Comparison of ENCODE assay signal across 8 cellular contexts in the genomic region with DNA sequence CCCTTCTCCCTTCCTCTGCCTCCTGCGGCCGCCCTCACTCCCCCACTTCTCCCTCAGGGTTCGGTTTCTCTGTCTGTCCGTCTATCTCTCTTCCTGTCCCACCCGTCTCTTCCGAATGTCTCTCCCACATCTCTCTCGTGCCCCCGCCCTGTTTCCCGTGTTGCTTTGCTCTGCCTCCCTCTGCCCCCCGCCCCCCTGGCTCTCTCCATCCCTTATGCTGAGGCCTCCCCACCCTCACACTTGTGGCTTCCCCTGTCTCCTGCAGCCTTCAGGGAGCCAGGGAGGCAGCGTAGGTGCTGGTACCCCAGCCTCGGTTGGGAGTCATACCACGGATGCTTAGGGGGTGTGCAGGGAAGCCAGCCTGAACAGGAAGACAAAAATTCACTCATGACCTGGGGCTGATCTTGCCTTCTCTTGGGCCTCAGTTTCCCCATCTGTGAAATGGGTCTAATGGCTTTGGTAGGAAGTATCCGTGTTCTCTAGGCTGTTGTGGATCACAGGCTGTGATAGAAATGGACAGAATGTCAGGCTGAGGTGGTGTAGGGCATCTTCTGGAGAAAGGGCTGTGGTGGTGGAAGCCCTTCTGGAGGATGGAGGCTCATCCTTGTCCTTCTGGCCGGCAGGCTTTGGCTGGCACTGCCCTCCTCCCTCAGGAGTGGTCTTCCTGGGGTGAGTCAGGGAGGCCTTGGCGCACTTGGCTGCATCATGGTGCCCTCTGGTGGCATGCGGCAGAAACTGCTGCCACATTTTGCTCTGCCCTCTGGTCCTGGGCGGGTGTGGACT. TPM values are rescaled to one million over a fixed set of nuclear protein-coding genes. Genes with fewer than 3 reads are reported as not detected.
A peak's percentile ranks its signal among the peaks of the same experiment; 100 is the strongest.
DNase-seq lines count a peak whose midpoint lies in the region; ATAC-seq and FAIRE-seq lines count a peak whose summit lies in the region.

No MANE protein-coding gene starts in this region.

- no peak overlapping the region for H2BK12ac ChIP-seq in neuronal stem cell (ENCODE audit: low read length)

- no peak overlapping the region for H2BK5ac ChIP-seq in neuronal stem cell (ENCODE audit: low read length)

- no peak overlapping the region for H2BK15ac ChIP-seq in neuronal stem cell (ENCODE audit: low read length)

- no peak overlapping the region for H2AK5ac ChIP-seq in neuronal stem cell (ENCODE audit: low read depth, low read length)

- no peak overlapping the region for H3K9ac ChIP-seq in neuronal stem cell (ENCODE audit: low read depth, low read length, poor library complexity)

- no peak overlapping the region for H4K8ac ChIP-seq in neuronal stem cell (ENCODE audit: low read depth, low read length)

- H3K4ac ChIP-seq in neuronal stem cell (ENCODE audit: low read length): no peak overlapping the region

- H3K27me3 ChIP-seq in neuronal stem cell (ENCODE audit: control insufficient read depth in 3 of 3, insufficient read depth in 3 of 3, low read depth in 1 of 3, low read length in 3 of 3): peaks cover 0 to 13% (median 0%) of the 10 kb centered on the region in 3 experiments

- no peak overlapping the region for H3K18ac ChIP-seq in neuronal stem cell (ENCODE audit: low read length)

- H3K27ac ChIP-seq in neuronal stem cell (replicated peaks; ENCODE audit: low read length) (no peak overlapping the region), substantia nigra (ENCODE audit: low read depth, low read length, poor library complexity, severe bottlenecking) (no peak overlapping the region)

- no peak overlapping the region for H3K4me3 ChIP-seq in neuronal stem cell (ENCODE audit: low read length in 2 of 2)

- no peaks in the 10 kb centered on the region for H3K79me1 ChIP-seq in neuronal stem cell (ENCODE audit: low read depth, low read length)

- no peak overlapping the region for H4K91ac ChIP-seq in neuronal stem cell (ENCODE audit: low read depth, low read length, poor library complexity)

- H3K4me1 ChIP-seq in neuronal stem cell (ENCODE audit: control insufficient read depth in 2 of 2, insufficient read depth in 1 of 2, low read depth in 1 of 2, low read length in 2 of 2): peaks cover 4 to 12% of the 10 kb centered on the region in 2 donors

- WGBS in neuronal stem cell (ENCODE audit: extremely low coverage in 2 of 2, insufficient read length in 2 of 2, insufficient replicate concordance in 1 of 2), 2 donors: no CpG with 5 or more reads among the region's 18 CpGs

- H2BK120ac ChIP-seq in neuronal stem cell (ENCODE audit: low read depth, low read length): no peak overlapping the region

- no peak overlapping the region for H3K4me2 ChIP-seq in neuronal stem cell (ENCODE audit: insufficient read depth, low read length, poor library complexity, severe bottlenecking)

- no peak overlapping the region for H3K23ac ChIP-seq in neuronal stem cell (ENCODE audit: low read depth, low read length, poor library complexity)

- no peak overlapping the region for H2AFZ ChIP-seq in neuronal stem cell (ENCODE audit: low read length)

- H3K9me3 ChIP-seq in neuronal stem cell (replicated peaks in 1 of 2; ENCODE audit: control insufficient read depth in 2 of 2, insufficient read depth in 1 of 2, low read depth in 1 of 2, low read length in 2 of 2): no peaks in the 10 kb centered on the region

- FAIRE-seq in HTR-8/SVneo (lab: Jason Lieb, UNC): peak; percentile 93

- ATAC-seq in HG02885 (IDR thresholded peaks at IDR 0.05; ENCODE audit: poor library complexity, unreplicated experiment): no peak

- no peaks in the 10 kb centered on the region for H3K36me3 ChIP-seq in neuronal stem cell (replicated peaks in 1 of 2; ENCODE audit: control insufficient read depth in 2 of 2, insufficient read depth in 2 of 2, low read length in 2 of 2)

- H3K14ac ChIP-seq in neuronal stem cell (ENCODE audit: low read length): no peak overlapping the region

- DNase-seq in COLO829 (ENCODE audit: low spot score) (peak; percentile 51), HTR-8/SVneo (ENCODE audit: insufficient read length, low spot score) (peak; percentile 83), OCI-M1 (lab: John Stamatoyannopoulos, UW) (peak; percentile 77), fibroblast of peridontal ligament (ENCODE audit: extremely low read depth) (peak; percentile 71), neuronal stem cell (ENCODE audit: low spot score) (peak; percentile 66), substantia nigra (lab: John Stamatoyannopoulos, UW) (peak in 38 of 49 donors; percentile 17 to 71 (median 41))
- DNase-seq in activated T-cell treated with anti-CD3 and anti-CD28 coated beads, Interleukin-2, amount 50 U/mL, for 48 hours: peak; percentile 70 to 77

RNA-seq across cellular contexts. Expression of a gene that starts 55.5 kb away (rescaled TPM):
- polyA plus RNA-seq in neuronal stem cell (2013, experiment 1 of 2): 3.4 TPM
- polyA plus RNA-seq in neuronal stem cell (2013, experiment 2 of 2): 3.1 TPM
